Comparison of ENCODE assay signal across 1 cellular context in the genomic region with DNA sequence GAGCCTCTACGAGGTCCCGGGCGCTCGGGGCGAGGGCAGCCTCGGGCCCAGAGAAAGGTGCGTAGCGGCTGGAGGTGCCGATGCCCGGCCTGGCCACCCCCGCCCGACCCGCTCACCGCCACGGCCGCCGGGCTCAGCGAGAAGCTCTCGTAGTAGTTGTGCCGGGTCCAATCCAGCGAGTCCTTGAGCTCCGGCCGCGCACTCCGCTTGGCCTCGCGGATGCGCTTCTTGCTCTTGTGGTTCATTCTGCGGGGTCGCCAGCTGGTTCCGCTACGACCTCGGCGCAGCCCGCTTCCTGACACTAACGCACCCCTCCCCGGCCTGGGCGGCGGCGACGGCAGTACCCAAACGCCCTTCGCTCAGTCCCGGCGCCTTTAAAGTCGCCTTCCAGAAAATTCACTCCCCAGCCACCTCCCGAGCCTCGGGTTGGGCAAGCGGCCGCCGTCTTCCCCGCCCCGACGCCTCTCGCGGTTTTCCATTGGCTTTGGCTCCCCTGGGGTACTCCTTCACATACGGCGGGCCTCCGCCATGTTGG.
TF ChIP-seq lines count a peak whose summit lies in the region.

Gene JMJD6 (minus strand): TSS at position 376 of the 535 bp plus-strand sequence. CDS start 131 bp downstream, at position 245.

TF ChIP-seq in H1, 55 proteins besides CTCF, POLR2A, EP300 and RAD21:
- TF ChIP-seq JUN (IDR thresholded peaks at IDR 0.05; ENCODE audit: low read depth, low read length), result no peak
- no peak for TF ChIP-seq KDM1A (IDR thresholded peaks at IDR 0.05; ENCODE audit: borderline replicate concordance, low read length)
- TF ChIP-seq RBBP5 (IDR thresholded peaks at IDR 0.05; ENCODE audit: borderline replicate concordance, low read depth, low read length), result no peak
- peak; percentile 33; the same call in 1 of the 2 replicates for TF ChIP-seq SIX5 (IDR thresholded peaks at IDR 0.05; ENCODE audit: low read depth, low read length)
- TF ChIP-seq SIN3A (conservative IDR thresholded peaks at IDR 0.05 in 1 of 2, IDR thresholded peaks at IDR 0.05 in 1 of 2; ENCODE audit: low read depth in 1 of 2, low read length in 2 of 2), result peak; percentile 82 to 94; a peak in 2 of 4 replicates
- TF ChIP-seq USF2 (IDR thresholded peaks at IDR 0.05; ENCODE audit: low read length), result no peak
- peak; percentile 60; the same call in 1 of the 2 replicates for TF ChIP-seq CEBPB (IDR thresholded peaks at IDR 0.05; ENCODE audit: low read depth, low read length)
- peak; percentile 74; the same call in 1 of the 2 replicates for TF ChIP-seq SP1 (IDR thresholded peaks at IDR 0.05; ENCODE audit: low read depth, low read length)
- TF ChIP-seq, protein P1, sequence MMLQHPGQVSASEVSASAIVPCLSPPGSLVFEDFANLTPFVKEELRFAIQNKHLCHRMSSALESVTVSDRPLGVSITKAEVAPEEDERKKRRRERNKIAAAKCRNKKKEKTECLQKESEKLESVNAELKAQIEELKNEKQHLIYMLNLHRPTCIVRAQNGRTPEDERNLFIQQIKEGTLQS (IDR thresholded peaks at IDR 0.05; ENCODE audit: insufficient read depth, low read depth, low read length), result no peak
- TF ChIP-seq EZH2 (IDR thresholded peaks at IDR 0.05; ENCODE audit: low read depth, low read length, severe bottlenecking), result no peak
- TF ChIP-seq YY1 (IDR thresholded peaks at IDR 0.05; ENCODE audit: low read depth, low read length), result peak; percentile 98
- no peak for TF ChIP-seq TBP (IDR thresholded peaks at IDR 0.05; ENCODE audit: low read depth, low read length)
- no peak; the same call in 1 of the 2 replicates for TF ChIP-seq POLR2AphosphoS5 (IDR thresholded peaks at IDR 0.05; ENCODE audit: low read depth, low read length)
- no peak for TF ChIP-seq GTF2F1 (IDR thresholded peaks at IDR 0.05; ENCODE audit: borderline replicate concordance, low read depth, low read length)
- peak; percentile 78 for TF ChIP-seq CHD2 (IDR thresholded peaks at IDR 0.05; ENCODE audit: low read length)
- TF ChIP-seq GABPA (IDR thresholded peaks at IDR 0.05; ENCODE audit: borderline replicate concordance, insufficient read depth, low read length), result no peak; the same call in none of the 2 replicates
- peak; percentile 63 for TF ChIP-seq KDM4A (IDR thresholded peaks at IDR 0.05; ENCODE audit: low read depth, low read length, severe bottlenecking)
- peak; percentile 85; the same call in 1 of the 2 replicates for TF ChIP-seq CREB1 (IDR thresholded peaks at IDR 0.05)
- no peak for TF ChIP-seq CBX5 (IDR thresholded peaks at IDR 0.05; ENCODE audit: low read depth, low read length)
- TF ChIP-seq, protein P2, sequence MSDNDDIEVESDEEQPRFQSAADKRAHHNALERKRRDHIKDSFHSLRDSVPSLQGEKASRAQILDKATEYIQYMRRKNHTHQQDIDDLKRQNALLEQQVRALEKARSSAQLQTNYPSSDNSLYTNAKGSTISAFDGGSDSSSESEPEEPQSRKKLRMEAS (IDR thresholded peaks at IDR 0.05), result no peak
- no peak; the same call in 1 of the 2 replicates for TF ChIP-seq PHF8 (conservative IDR thresholded peaks at IDR 0.05; ENCODE audit: low read depth, low read length)
- no peak for TF ChIP-seq EGR1 (IDR thresholded peaks at IDR 0.05; ENCODE audit: borderline replicate concordance, low read depth, low read length)
- no peak for TF ChIP-seq POU5F1 (IDR thresholded peaks at IDR 0.05; ENCODE audit: low read depth, low read length)
- no peak for TF ChIP-seq NRF1 (IDR thresholded peaks at IDR 0.05; ENCODE audit: low read depth, low read length)
- TF ChIP-seq SP2 (IDR thresholded peaks at IDR 0.05; ENCODE audit: low read length), result no peak
- TF ChIP-seq ZNF274 (IDR thresholded peaks at IDR 0.05; ENCODE audit: borderline replicate concordance, extremely low read depth, low read length), result no peak
- TF ChIP-seq HDAC6 (IDR thresholded peaks at IDR 0.05; ENCODE audit: low read depth, low read length), result no peak
- TF ChIP-seq JUND (IDR thresholded peaks at IDR 0.05; ENCODE audit: low read length), result no peak
- TF ChIP-seq SAP30 (IDR thresholded peaks at IDR 0.05; ENCODE audit: insufficient read depth, insufficient replicate concordance, low read length), result no peak
- no peak for TF ChIP-seq TEAD4 (IDR thresholded peaks at IDR 0.05; ENCODE audit: low read depth, low read length)
- TF ChIP-seq, protein P3, sequence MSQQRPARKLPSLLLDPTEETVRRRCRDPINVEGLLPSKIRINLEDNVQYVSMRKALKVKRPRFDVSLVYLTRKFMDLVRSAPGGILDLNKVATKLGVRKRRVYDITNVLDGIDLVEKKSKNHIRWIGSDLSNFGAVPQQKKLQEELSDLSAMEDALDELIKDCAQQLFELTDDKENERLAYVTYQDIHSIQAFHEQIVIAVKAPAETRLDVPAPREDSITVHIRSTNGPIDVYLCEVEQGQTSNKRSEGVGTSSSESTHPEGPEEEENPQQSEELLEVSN (IDR thresholded peaks at IDR 0.05), result no peak; the same call in 1 of the 2 replicates
- TF ChIP-seq ASH2L (IDR thresholded peaks at IDR 0.05; ENCODE audit: low read length), result no peak
- TF ChIP-seq HDAC2 (IDR thresholded peaks at IDR 0.05; ENCODE audit: borderline replicate concordance in 1 of 2, low read depth in 2 of 2, low read length in 2 of 2), result no peak
- no peak for TF ChIP-seq CHD7 (IDR thresholded peaks at IDR 0.05; ENCODE audit: insufficient replicate concordance, low read length)
- no peak for TF ChIP-seq BCL11A (IDR thresholded peaks at IDR 0.05; ENCODE audit: low read depth in 2 of 2, low read length in 2 of 2)
- TF ChIP-seq TCF12 (IDR thresholded peaks at IDR 0.05; ENCODE audit: low read depth, low read length), result no peak
- TF ChIP-seq RNF2 (IDR thresholded peaks at IDR 0.05; ENCODE audit: borderline replicate concordance, low read depth, low read length, missing control alignments, poor library complexity, severe bottlenecking), result no peak
- TF ChIP-seq ATF2 (IDR thresholded peaks at IDR 0.05; ENCODE audit: low read length), result no peak
- no peak for TF ChIP-seq KDM5A (IDR thresholded peaks at IDR 0.05; ENCODE audit: low read length)
- TF ChIP-seq RXRA (IDR thresholded peaks at IDR 0.05; ENCODE audit: insufficient read depth, low read depth, low read length), result no peak
- TF ChIP-seq BRCA1 (IDR thresholded peaks at IDR 0.05; ENCODE audit: low read depth, low read length), result no peak
- no peak for TF ChIP-seq MAFK (IDR thresholded peaks at IDR 0.05; ENCODE audit: low read depth, low read length)
- TF ChIP-seq NANOG (IDR thresholded peaks at IDR 0.05; ENCODE audit: insufficient read depth, low read depth, low read length, poor library complexity, severe bottlenecking), result no peak
- no peak for TF ChIP-seq SP4 (IDR thresholded peaks at IDR 0.05; ENCODE audit: low read length)
- TF ChIP-seq FOSL1 (IDR thresholded peaks at IDR 0.05; ENCODE audit: insufficient read depth, low read depth, low read length), result no peak
- TF ChIP-seq RFX5 (IDR thresholded peaks at IDR 0.05; ENCODE audit: borderline replicate concordance, low read depth, low read length), result no peak
- TF ChIP-seq CBX8 (IDR thresholded peaks at IDR 0.05; ENCODE audit: borderline replicate concordance, low read depth, low read length), result no peak
- no peak for TF ChIP-seq TAF7 (optimal IDR thresholded peaks at IDR 0.05; ENCODE audit: borderline replicate concordance, low read depth, low read length)
- TF ChIP-seq SIRT6 (IDR thresholded peaks at IDR 0.05; ENCODE audit: low read length), result no peak
- peak; percentile 83; the same call in 1 of the 2 replicates for TF ChIP-seq TAF1 (IDR thresholded peaks at IDR 0.05; ENCODE audit: low read depth, low read length)
- TF ChIP-seq CTBP2 (IDR thresholded peaks at IDR 0.05; ENCODE audit: borderline replicate concordance, insufficient read depth, insufficient read length, low read length), result no peak
